Comparison of ENCODE assay signal across 25 cellular contexts in genomic region chr1:87965193-87965592, GRCh38.
"Had no signal": no experiment of that assay in that cellular context is flagged by ENCODE, and none has a peak within 500 bp of the region (broad histone marks: within the 10 kb centered on the region; RNA-seq: fewer than 3 reads in every experiment).

No MANE protein-coding gene starts in this region.

- H3K9me3 ChIP-seq: colonic mucosa, esophagus muscularis mucosa, esophagus squamous epithelium, gastrocnemius medialis, gastroesophageal sphincter, heart left ventricle, heart right ventricle had no signal

- H3K4me1 Mint-ChIP-seq: endodermal cell had no signal

- H3K36me3 ChIP-seq: colonic mucosa, esophagus muscularis mucosa, esophagus squamous epithelium, gastrocnemius medialis, gastroesophageal sphincter, heart left ventricle, heart right ventricle had no signal

- H3K4me3 Mint-ChIP-seq: dendritic cell treated with granulocyte-macrophage colony-stimulating factor and Interleukin-4, amounts not matched to agents 40 ng/mL and 50 ng/mL, for 4 days; effector memory CD8-positive, alpha-beta T cell; endodermal cell had no signal

- H3K4me3 ChIP-seq: colonic mucosa, coronary artery, esophagus muscularis mucosa, esophagus squamous epithelium, gastrocnemius medialis, gastroesophageal sphincter, heart left ventricle, heart right ventricle had no signal

- ATAC-seq: effector memory CD8-positive, alpha-beta T cell; esophagus mucosa; foreskin keratinocyte; gastrocnemius medialis; gastroesophageal sphincter; heart left ventricle; heart right ventricle had no signal

- H3K27me3 ChIP-seq: colonic mucosa, dorsolateral prefrontal cortex, esophagus muscularis mucosa, esophagus squamous epithelium, foreskin keratinocyte, gastrocnemius medialis, gastroesophageal sphincter, heart left ventricle, heart right ventricle had no signal

- H3K4me1 ChIP-seq: colonic mucosa, gastrocnemius medialis had no signal

- H3K27ac Mint-ChIP-seq: dendritic cell treated with granulocyte-macrophage colony-stimulating factor and Interleukin-4, amounts not matched to agents 40 ng/mL and 50 ng/mL, for 4 days; effector memory CD8-positive, alpha-beta T cell; endodermal cell had no signal

- H3K27me3 Mint-ChIP-seq: dendritic cell treated with granulocyte-macrophage colony-stimulating factor and Interleukin-4, amounts not matched to agents 40 ng/mL and 50 ng/mL, for 4 days had no signal

- H3K27ac ChIP-seq: colonic mucosa, coronary artery, epithelial cell of prostate, esophagus muscularis mucosa, esophagus squamous epithelium, foreskin keratinocyte, gastrocnemius medialis, gastroesophageal sphincter, heart left ventricle, heart right ventricle had no signal

- H3K9me3 Mint-ChIP-seq: dendritic cell treated with granulocyte-macrophage colony-stimulating factor and Interleukin-4, amounts not matched to agents 40 ng/mL and 50 ng/mL, for 4 days; effector memory CD8-positive, alpha-beta T cell; endodermal cell had no signal

- DNase-seq: colonic mucosa; cortex of kidney; dermis blood vessel endothelial cell; dorsolateral prefrontal cortex; effector CD4-positive, alpha-beta T cell; effector CD8-positive, alpha-beta T cell; effector memory CD4-positive, alpha-beta T cell; effector memory CD8-positive, alpha-beta T cell; endodermal cell; erythroblast; esophagus squamous epithelium; foreskin fibroblast; foreskin keratinocyte; foreskin melanocyte; gastrocnemius medialis; glutamatergic neuron; head of caudate nucleus; heart left ventricle; heart right ventricle had no signal
